In genomic region chr6:1380625-1381396, GRCh38 we compare ENCODE assay signal across 13 cellular contexts. TPM values are rescaled to one million over a fixed set of nuclear protein-coding genes. Genes with fewer than 3 reads are reported as not detected.
DNase-seq lines count a peak whose midpoint lies in the region; ATAC-seq and TF ChIP-seq lines count a peak whose summit lies in the region.
"Had no signal": no experiment of that assay in that cellular context is flagged by ENCODE, and none has a peak within 500 bp of the region (broad histone marks: within the 10 kb centered on the region; RNA-seq: fewer than 3 reads in every experiment).

No MANE protein-coding gene starts in this region.

- peak overlapping the region; percentile 58 for H3K4me3 Mint-ChIP-seq in activated naive CD4-positive, alpha-beta T cell treated with anti-CD3 and anti-CD28 coated beads, Interleukin-2, amount 50 U/mL, for 24 hours
- H3K4me3 Mint-ChIP-seq in T-cell = peak overlapping the region in 2 of 3 donors; percentile 57 to 71
- H3K4me3 Mint-ChIP-seq: mesothelial cell of epicardium had no signal

- peaks cover 25% of the 10 kb centered on the region for H3K79me2 ChIP-seq in hepatocyte

- H3K4me1 Mint-ChIP-seq in activated naive CD4-positive, alpha-beta T cell treated with anti-CD3 and anti-CD28 coated beads, Interleukin-2, amount 50 U/mL, for 24 hours = peaks cover 35% of the 10 kb centered on the region
- peaks cover 31 to 44% (median 38%) of the 10 kb centered on the region in 3 donors for H3K4me1 Mint-ChIP-seq in T-cell
- H3K4me1 Mint-ChIP-seq: mesothelial cell of epicardium had no signal

- no peaks in the 10 kb centered on the region for H3K9me2 ChIP-seq in hepatocyte (replicated peaks; ENCODE audit: insufficient read depth)

- H3K9me3 ChIP-seq in hepatocyte (ENCODE audit: low read depth) (no peaks in the 10 kb centered on the region), stomach (no peaks in the 10 kb centered on the region)

- TF ChIP-seq CTCF in hepatocyte (IDR thresholded peaks at IDR 0.05; ENCODE audit: poor library complexity) = no peak
- TF ChIP-seq CTCF in stomach (IDR thresholded peaks at IDR 0.05) = no peak

- CTCF ChIA-PET in T-cell (lab: Charles Lee) = interaction anchor here (0.6 to 1.5 kb wide), 7 partner anchors 581 to 988 kb away, joined by 3 to 10 read pairs (median 3); no protein-coding TSS in a partner anchor

- H3K4me3 ChIP-seq in hepatocyte = no peak overlapping the region
- H3K4me3 ChIP-seq in stomach = peak overlapping the region in 3 of 4 donors; percentile 43 to 50 (median 44)

- no peaks in the 10 kb centered on the region for H4K20me1 ChIP-seq in hepatocyte (ENCODE audit: insufficient read depth, poor library complexity, severe bottlenecking)

- intact Hi-C loops in stomach (cut with DNase I; ENCODE audit: low total_unique reads) = loop anchor here (10.0 kb wide), 1 partner anchor 666 kb away; no protein-coding TSS in a partner anchor

- no peaks in the 10 kb centered on the region for H3K36me3 Mint-ChIP-seq in activated naive CD4-positive, alpha-beta T cell treated with anti-CD3 and anti-CD28 coated beads, Interleukin-2, amount 50 U/mL, for 24 hours
- H3K36me3 Mint-ChIP-seq in activated naive CD4-positive, alpha-beta T cell treated with anti-CD3 and anti-CD28 coated beads, Interleukin-2, amount 50 U/mL, for 72 hours = peaks cover 0 to 5% of the 10 kb centered on the region in 2 donors
- no peaks in the 10 kb centered on the region for H3K36me3 Mint-ChIP-seq in T-cell
- H3K36me3 Mint-ChIP-seq: mesothelial cell of epicardium had no signal

- TF ChIP-seq POLR2A in stomach (IDR thresholded peaks at IDR 0.05) = no peak

- 22% methylated on average over 20 of the region's 20 CpGs for WGBS in hepatocyte (ENCODE audit: low lambda C conversion rate, missing lambda C conversion rate)
- 18 to 26% (median 20%) methylated on average over 20 of the region's 20 CpGs for WGBS in stomach, 5 donors

- peaks cover 53% of the 10 kb centered on the region for H3K27me3 Mint-ChIP-seq in activated naive CD4-positive, alpha-beta T cell treated with anti-CD3 and anti-CD28 coated beads, Interleukin-2, amount 50 U/mL, for 24 hours
- peaks cover 47 to 72% of the 10 kb centered on the region in 2 donors for H3K27me3 Mint-ChIP-seq in T-cell

- POLR2A ChIA-PET in T-cell (lab: Charles Lee) = no interaction called here

- H3K9me3 Mint-ChIP-seq in activated naive CD4-positive, alpha-beta T cell treated with anti-CD3 and anti-CD28 coated beads, Interleukin-2, amount 50 U/mL, for 24 hours = no peaks in the 10 kb centered on the region
- no peaks in the 10 kb centered on the region for H3K9me3 Mint-ChIP-seq in activated naive CD4-positive, alpha-beta T cell treated with anti-CD3 and anti-CD28 coated beads, Interleukin-2, amount 50 U/mL, for 72 hours
- no peaks in the 10 kb centered on the region for H3K9me3 Mint-ChIP-seq in T-cell
- H3K9me3 Mint-ChIP-seq: immature natural killer cell, mesothelial cell of epicardium had no signal

- H2AFZ ChIP-seq in hepatocyte = no peak overlapping the region

- H3K36me3 ChIP-seq in hepatocyte (replicated peaks; ENCODE audit: insufficient read depth, low read depth) (no peaks in the 10 kb centered on the region), stomach (no peaks in the 10 kb centered on the region)

- H3K4me1 ChIP-seq in hepatocyte (ENCODE audit: insufficient read depth) (peaks cover 47% of the 10 kb centered on the region), stomach (peaks cover 49 to 81% (median 70%) of the 10 kb centered on the region in 4 donors)

- H3K27ac ChIP-seq in hepatocyte (peak overlapping the region; percentile 73), stomach (peak overlapping the region in 1 of 5 donors; percentile 83)

- H3K27me3 ChIP-seq in hepatocyte (peaks cover 99% of the 10 kb centered on the region), stomach (peaks cover 57 to 100% (median 96%) of the 10 kb centered on the region in 3 donors)

- H3K4me2 ChIP-seq in hepatocyte = peak overlapping the region; percentile 96

- H3K27ac Mint-ChIP-seq in activated naive CD4-positive, alpha-beta T cell treated with anti-CD3 and anti-CD28 coated beads, Interleukin-2, amount 50 U/mL, for 24 hours = no peak overlapping the region
- no peak overlapping the region for H3K27ac Mint-ChIP-seq in activated naive CD4-positive, alpha-beta T cell treated with anti-CD3 and anti-CD28 coated beads, Interleukin-2, amount 50 U/mL, for 72 hours
- no peak overlapping the region for H3K27ac Mint-ChIP-seq in T-cell
- H3K27ac Mint-ChIP-seq: immature natural killer cell, mesothelial cell of epicardium had no signal

- DNase-seq in activated naive CD4-positive, alpha-beta T cell treated with anti-CD3 and anti-CD28 coated beads, Interleukin-2, amount 50 U/mL, for 72 hours (ENCODE audit: low spot score in 2 of 2) = no peak
- DNase-seq in T-cell = no peak
- no peak for DNase-seq in hepatocyte (ENCODE audit: low spot score)
- no peak for DNase-seq in stomach
- no peak for DNase-seq in NCI-H345 (lab: John Stamatoyannopoulos, UW)
- no peak for DNase-seq in NOMO-1 treated with dmso at 0.1 percent for 144 hours (lab: John Stamatoyannopoulos, UW; ENCODE audit: unreplicated experiment)
- no peak for DNase-seq in hypothalamus (lab: John Stamatoyannopoulos, UW)
- DNase-seq: foreskin fibroblast, immature natural killer cell, Karpas-422 had no signal

- TF ChIP-seq EP300 in stomach (IDR thresholded peaks at IDR 0.05) = no peak

- no peak for ATAC-seq in activated naive CD4-positive, alpha-beta T cell treated with anti-CD3 and anti-CD28 coated beads, Interleukin-2, amount 50 U/mL, for 72 hours
- ATAC-seq in T-cell (replicated peaks in 1 of 4) = no peak

RNA-seq across cellular contexts. Expression of gene FOXF2, which starts 8.6 kb away (rescaled TPM):
- total RNA-seq in activated naive CD4-positive, alpha-beta T cell treated with anti-CD3 and anti-CD28 coated beads, Interleukin-2, amount 50 U/mL, for 72 hours = not detected
- not detected for total RNA-seq in T-cell
- 18.0 and 28.0 TPM in 2 replicates for total RNA-seq in hepatocyte
- 24.9 and 31.5 TPM in 2 replicates for polyA plus RNA-seq in hepatocyte
- total RNA-seq in stomach = 100 to 1,000 TPM in 1 of 5 donors, 10 to 100 TPM in 3, 1 to 10 TPM in 1; 9.6 to 104 (median 14.1) TPM
- 10 to 100 TPM; 17.7 to 32.2 (median 20.7) TPM for polyA plus RNA-seq in stomach
- total RNA-seq: pulmonary artery endothelial cell had no signal
- polyA plus RNA-seq: immature natural killer cell had no signal

Comparison
In these comparisons a context has a peak if more than half of its experiments do, and no peak if none do; other contexts are left out.
1. RNA of gene FOXF2, which starts 8.6 kb away (total RNA-seq): 18.0 to 28.0 TPM in hepatocyte and 9.6 to 104 TPM in stomach; not detected in activated naive CD4-positive, alpha-beta T cell treated with anti-CD3 and anti-CD28 coated beads, Interleukin-2, amount 50 U/mL, for 72 hours and not detected in T-cell; every median in the first group is over 10 times any median in the second.